In the genomic region with DNA sequence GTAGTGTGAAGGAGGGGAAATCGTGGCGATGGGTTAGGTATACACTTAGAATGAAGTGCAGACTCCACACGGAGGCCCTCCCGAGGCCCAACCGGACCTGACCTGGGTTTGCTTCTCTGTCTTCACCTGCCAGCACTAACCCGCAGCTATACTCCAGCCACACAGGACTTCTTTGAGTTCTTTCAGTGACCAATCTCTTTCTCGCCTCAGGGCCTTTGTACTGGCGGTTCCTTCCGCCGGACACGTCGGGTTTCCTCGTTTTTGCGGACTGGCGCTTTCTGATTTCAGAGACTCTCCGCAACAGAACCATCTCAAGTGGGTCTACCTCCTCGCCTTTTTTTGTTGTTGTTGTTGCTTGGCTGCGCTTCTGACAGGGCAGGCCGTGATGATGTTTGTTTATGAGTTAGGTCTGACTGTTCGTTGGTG, we compare ENCODE assay signal across 9 cellular contexts. TPM values are rescaled to one million over a fixed set of nuclear protein-coding genes. Genes with fewer than 3 reads are reported as not detected.
DNase-seq lines count a peak whose midpoint lies in the region; ATAC-seq, FAIRE-seq and TF ChIP-seq lines count a peak whose summit lies in the region.
"Had no signal": no experiment of that assay in that cellular context is flagged by ENCODE, and none has a peak within 500 bp of the region (broad histone marks: within the 10 kb centered on the region; RNA-seq: fewer than 3 reads in every experiment).

A gene with protein sequence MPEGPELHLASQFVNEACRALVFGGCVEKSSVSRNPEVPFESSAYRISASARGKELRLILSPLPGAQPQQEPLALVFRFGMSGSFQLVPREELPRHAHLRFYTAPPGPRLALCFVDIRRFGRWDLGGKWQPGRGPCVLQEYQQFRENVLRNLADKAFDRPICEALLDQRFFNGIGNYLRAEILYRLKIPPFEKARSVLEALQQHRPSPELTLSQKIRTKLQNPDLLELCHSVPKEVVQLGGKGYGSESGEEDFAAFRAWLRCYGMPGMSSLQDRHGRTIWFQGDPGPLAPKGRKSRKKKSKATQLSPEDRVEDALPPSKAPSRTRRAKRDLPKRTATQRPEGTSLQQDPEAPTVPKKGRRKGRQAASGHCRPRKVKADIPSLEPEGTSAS (plus strand): TSS at position 244 of the 426 bp plus-strand sequence. CDS start 1,867 bp downstream, outside the sequence.

- H3K9me3 ChIP-seq in adrenal gland (replicated peaks in 1 of 3) (no peaks in the 10 kb centered on the region), iPS-20b (ENCODE audit: insufficient read depth, low read depth, low read length) (no peaks in the 10 kb centered on the region), small intestine (ENCODE audit: control insufficient read depth, low read depth) (no peaks in the 10 kb centered on the region)

- H3K4me3 ChIP-seq in adrenal gland (peak within 1 kb of the TSS; percentile 39 to 92 (median 74)), iPS-20b (ENCODE audit: low read length) (peak within 1 kb of the TSS; percentile 80), small intestine (ENCODE audit: low read depth in 1 of 2, low read length in 2 of 2) (peak within 1 kb of the TSS; percentile 80 to 81)

- FAIRE-seq in small intestine (lab: Jason Lieb, UNC): no peak

- 30 to 43% (median 35%) methylated on average over 14 to 20 of the region's 20 CpGs for WGBS in adrenal gland, 4 donors
- 12 to 21% (median 13%) methylated on average over 20 of the region's 20 CpGs for WGBS in small intestine, 3 donors

- intact Hi-C loops in T-helper 1 cell treated with Interleukin-12 subunit alpha and Interleukin-12 subunit beta and Interleukin-4 antibody, amounts not matched to agents 30 ng/mL and 1 ng/mL, for 36 hours (cut with micrococcal nuclease): no loop called here
- intact Hi-C loops in adrenal gland (cut with DNase I): no loop called here

- H3K27me3 ChIP-seq in adrenal gland: no peaks in the 10 kb centered on the region
- H3K27me3 ChIP-seq in iPS-20b (ENCODE audit: insufficient read depth, low read length): peaks cover 55% of the 10 kb centered on the region
- no peaks in the 10 kb centered on the region for H3K27me3 ChIP-seq in small intestine (ENCODE audit: control insufficient read depth in 2 of 2, insufficient read depth in 2 of 2, low read length in 2 of 2)

- H3K4me1 ChIP-seq in adrenal gland (replicated peaks in 1 of 2) (peaks cover 0 to 25% of the 10 kb centered on the region in 2 donors), iPS-20b (ENCODE audit: insufficient read depth, low read length) (no peaks in the 10 kb centered on the region), small intestine (ENCODE audit: control insufficient read depth in 2 of 2, insufficient read depth in 1 of 2, low read depth in 1 of 2, low read length in 1 of 2) (peaks cover 0 to 5% of the 10 kb centered on the region in 2 donors)

- peak in 1 of 6 experiments; percentile 2 for TF ChIP-seq CTCF in adrenal gland (IDR thresholded peaks at IDR 0.05)

- TF ChIP-seq POLR2A in adrenal gland (IDR thresholded peaks at IDR 0.05): no peak

- peak within 1 kb of the TSS; percentile 58; the same call in 1 of the 2 replicates for H3K9ac ChIP-seq in iPS-20b (ENCODE audit: low read depth, low read length)

- ATAC-seq in HG02678 (IDR thresholded peaks at IDR 0.05; ENCODE audit: unreplicated experiment) (no peak), GM18511 (IDR thresholded peaks at IDR 0.05; ENCODE audit: unreplicated experiment) (no peak)

- H3K36me3 ChIP-seq in adrenal gland (replicated peaks in 1 of 2): no peaks in the 10 kb centered on the region
- no peaks in the 10 kb centered on the region for H3K36me3 ChIP-seq in iPS-20b (ENCODE audit: insufficient read depth, low read depth, low read length)
- no peaks in the 10 kb centered on the region for H3K36me3 ChIP-seq in small intestine (ENCODE audit: control insufficient read depth in 2 of 2, insufficient read depth in 2 of 2, low read length in 2 of 2)

- H3K27ac ChIP-seq in adrenal gland: peak within 1 kb of the TSS; percentile 18 to 80 (median 62)
- H3K27ac ChIP-seq in iPS-20b (ENCODE audit: low read length): no peak within 1 kb of the TSS
- peak within 1 kb of the TSS in 1 of 2 donors; percentile 70 for H3K27ac ChIP-seq in small intestine (ENCODE audit: low read depth in 1 of 2, low read length in 1 of 2)

- DNase-seq in T-helper 1 cell (no peak), adrenal gland (peak in 2 of 7 donors; percentile 39 to 44), small intestine (peak; percentile 67), EL (no peak)

RNA-seq across cellular contexts. Expression of the gene that starts here (rescaled TPM):
- 12.7 and 14.4 TPM in 2 replicates for total RNA-seq in T-helper 1 cell treated with Interleukin-12 subunit alpha and Interleukin-12 subunit beta and Interleukin-4 antibody, amounts not matched to agents 30 ng/mL and 1 ng/mL, for 36 hours
- 100 to 1,000 TPM in 2 of 8 donors, 10 to 100 TPM in 6; 16.7 to 123 (median 61.2) TPM for total RNA-seq in adrenal gland
- polyA plus RNA-seq in adrenal gland (100 to 1,000 TPM in 2 of 3 donors, 1 to 10 TPM in 1; 6.3 to 208 (median 142) TPM), small intestine (10 to 100 TPM; 18.8 to 63.1 (median 38.6) TPM)
- total RNA-seq: Daoy had no signal
